Comparison of ENCODE assay signal across 10 cellular contexts in genomic region chr12:3698218-3698974, GRCh38. TPM values are rescaled to one million over a fixed set of nuclear protein-coding genes. Genes with fewer than 3 reads are reported as not detected.
DNase-seq lines count a peak whose midpoint lies in the region; FAIRE-seq and TF ChIP-seq lines count a peak whose summit lies in the region.
"Had no signal": no experiment of that assay in that cellular context is flagged by ENCODE, and none has a peak within 500 bp of the region (broad histone marks: within the 10 kb centered on the region; RNA-seq: fewer than 3 reads in every experiment).

No MANE protein-coding gene starts in this region.

- H3K27me3 Mint-ChIP-seq in astrocyte (ENCODE audit: low read depth, unreplicated experiment) (peaks cover 11% of the 10 kb centered on the region), nephron (ENCODE audit: low read depth) (peaks cover 9% of the 10 kb centered on the region)
- H3K27me3 Mint-ChIP-seq: activated B cell treated with CpG ODN at 0.5 μM for 24 hours had no signal

- peaks cover 18% of the 10 kb centered on the region for H3K4me1 ChIP-seq in astrocyte (ENCODE audit: insufficient read depth, low read length)

- H3K79me2 ChIP-seq in astrocyte (ENCODE audit: insufficient read depth, low read length): no peaks in the 10 kb centered on the region

- H3K4me3 Mint-ChIP-seq in astrocyte (ENCODE audit: unreplicated experiment) (no peak overlapping the region), nephron (no peak overlapping the region)
- H3K4me3 Mint-ChIP-seq: activated B cell treated with CpG ODN at 0.5 μM for 24 hours had no signal

- H3K9me3 Mint-ChIP-seq in astrocyte (ENCODE audit: unreplicated experiment) (peaks cover 3% of the 10 kb centered on the region), nephron (peaks cover 7% of the 10 kb centered on the region)

- DNase-seq in DMS53 (lab: John Stamatoyannopoulos, UW) (peak; percentile 100), NCI-H2029 treated with DMSO at 0.1 percent for 48 hours (lab: John Stamatoyannopoulos, UW) (peak; percentile 97), astrocyte (ENCODE audit: low read depth) (peak; percentile 90), inferior parietal cortex (ENCODE audit: extremely low spot score) (no peak), SKM-1 treated with dmso at 0.1 percent for 144 hours (lab: John Stamatoyannopoulos, UW; ENCODE audit: unreplicated experiment) (no peak), cerebellar nuclear complex (lab: John Stamatoyannopoulos, UW) (no peak)
- no peak for DNase-seq in stimulated activated CD4-positive, alpha-beta T cell treated with anti-CD3 and anti-CD28 coated beads, Interleukin-1b, Interleukin-23, amount 100 ng/mL, for 48 hours
- DNase-seq: activated B cell treated with CpG ODN at 0.5 μM for 24 hours; stimulated activated CD4-positive, alpha-beta T cell treated with anti-CD3 and anti-CD28 coated beads, Interleukin-4, amount 100 ng/mL, for 4 hours had no signal

- H3K4me2 ChIP-seq in astrocyte (ENCODE audit: low read length): peak overlapping the region; percentile 68

- no peak for TF ChIP-seq CTCF in astrocyte (IDR thresholded peaks at IDR 0.05; ENCODE audit: insufficient read depth, low read depth, low read length)
- TF ChIP-seq CTCF in nephron (IDR thresholded peaks at IDR 0.05; ENCODE audit: unreplicated experiment in 3 of 3): no peak

- H3K27me3 ChIP-seq in astrocyte (ENCODE audit: insufficient read depth, low read length): no peaks in the 10 kb centered on the region

- no peak overlapping the region for H3K4me3 ChIP-seq in astrocyte (ENCODE audit: insufficient read depth, low read depth, low read length)

- peak overlapping the region; percentile 67 for H3K9ac ChIP-seq in astrocyte (ENCODE audit: low read length)

- H3K27ac Mint-ChIP-seq in astrocyte (ENCODE audit: unreplicated experiment) (peak overlapping the region; percentile 86), nephron (peak overlapping the region; percentile 34 to 85 (median 66))
- H3K27ac Mint-ChIP-seq: activated B cell treated with CpG ODN at 0.5 μM for 24 hours had no signal

- peak overlapping the region; percentile 88 for H3K27ac ChIP-seq in astrocyte (ENCODE audit: low read depth, low read length)

- FAIRE-seq in astrocyte (lab: Jason Lieb, UNC): peak; percentile 99

- H3K36me3 Mint-ChIP-seq in astrocyte (ENCODE audit: low read depth, unreplicated experiment) (peaks cover 3% of the 10 kb centered on the region), nephron (ENCODE audit: low read depth) (no peaks in the 10 kb centered on the region)

- no peaks in the 10 kb centered on the region for H3K9me3 ChIP-seq in astrocyte (ENCODE audit: insufficient read depth, low read depth, low read length)

- H2AFZ ChIP-seq in astrocyte (ENCODE audit: low read depth, low read length): peak overlapping the region; percentile 49

- H4K20me1 ChIP-seq in astrocyte (ENCODE audit: insufficient read depth, low read length): no peaks in the 10 kb centered on the region

- peaks cover 27% of the 10 kb centered on the region for H3K4me1 Mint-ChIP-seq in astrocyte (ENCODE audit: low read depth, unreplicated experiment)
- peaks cover 20% of the 10 kb centered on the region for H3K4me1 Mint-ChIP-seq in nephron
- H3K4me1 Mint-ChIP-seq: activated B cell treated with CpG ODN at 0.5 μM for 24 hours had no signal

- H3K36me3 ChIP-seq in astrocyte (ENCODE audit: insufficient read depth, low read length): no peaks in the 10 kb centered on the region

RNA-seq across cellular contexts. Expression of gene CRACR2A, which starts 54.5 kb away (rescaled TPM):
- 0.96 and 1.5 TPM in 2 replicates for total RNA-seq in astrocyte

Comparison
In these comparisons a context has a peak if more than half of its experiments do, and no peak if none do; other contexts are left out.
1. DNase-seq: peak in DMS53 (single experiment), NCI-H2029 treated with DMSO at 0.1 percent for 48 hours (single experiment) and astrocyte (single experiment); none in inferior parietal cortex (single experiment), SKM-1 treated with dmso at 0.1 percent for 144 hours (single experiment), cerebellar nuclear complex (0 of 2) and stimulated activated CD4-positive, alpha-beta T cell treated with anti-CD3 and anti-CD28 coated beads, Interleukin-1b, Interleukin-23, amount 100 ng/mL, for 48 hours (single experiment).